8 cellular contexts compared by ENCODE assay signal in genomic region chr12:48816148-48816854, GRCh38. TPM values are rescaled to one million over a fixed set of nuclear protein-coding genes. Genes with fewer than 3 reads are reported as not detected.
DNase-seq lines count a peak whose midpoint lies in the region; ATAC-seq, FAIRE-seq and TF ChIP-seq lines count a peak whose summit lies in the region.

No MANE protein-coding gene starts in this region.

- H3K27me3 ChIP-seq in OCI-LY1 (ENCODE audit: insufficient read depth, low read length), result no peaks in the 10 kb centered on the region
- no peaks in the 10 kb centered on the region for H3K27me3 ChIP-seq in endothelial cell of umbilical vein (ENCODE audit: control insufficient read depth in 2 of 2, insufficient read depth in 2 of 2, low read length in 2 of 2)
- no peaks in the 10 kb centered on the region for H3K27me3 ChIP-seq in trophoblast cell (ENCODE audit: insufficient read depth, low read length)

- H4K12ac ChIP-seq in trophoblast cell (ENCODE audit: low read depth, low read length), result no peak overlapping the region

- peak overlapping the region; percentile 91; the same call in 1 of the 2 replicates for H3K4me2 ChIP-seq in OCI-LY1 (ENCODE audit: low read length)
- H3K4me2 ChIP-seq in endothelial cell of umbilical vein (ENCODE audit: insufficient read depth, low read length), result peak overlapping the region; percentile 68
- H3K4me2 ChIP-seq in trophoblast cell (ENCODE audit: low read length), result peak overlapping the region; percentile 80

- H3K9me2 ChIP-seq in OCI-LY1 (ENCODE audit: low read depth, low read length), result no peaks in the 10 kb centered on the region

- H2BK120ac ChIP-seq in trophoblast cell (ENCODE audit: insufficient read depth, low read length, poor library complexity), result no peak overlapping the region

- H3K27ac ChIP-seq in OCI-LY1 (ENCODE audit: low read depth, low read length, poor library complexity, severe bottlenecking), result no peak overlapping the region
- H3K27ac ChIP-seq in endothelial cell of umbilical vein (ENCODE audit: insufficient read depth, low read depth, low read length), result no peak overlapping the region
- no peak overlapping the region for H3K27ac ChIP-seq in trophoblast cell (ENCODE audit: low read depth, low read length)

- peaks cover 5% of the 10 kb centered on the region; the same call in 1 of the 2 replicates for H3F3A ChIP-seq in OCI-LY1 (ENCODE audit: insufficient read depth, low read length)

- H2BK12ac ChIP-seq in trophoblast cell (ENCODE audit: low read length), result no peak overlapping the region

- H3K4me3 ChIP-seq in OCI-LY1 (ENCODE audit: low read depth, low read length, poor library complexity, severe bottlenecking) (no peak overlapping the region), endothelial cell of umbilical vein (replicated peaks in 1 of 3; ENCODE audit: insufficient read depth in 1 of 3, low read depth in 1 of 3, low read length in 3 of 3) (peak overlapping the region in 1 of 3 experiments; percentile 50), trophoblast cell (ENCODE audit: low read depth, low read length) (no peak overlapping the region)

- TF ChIP-seq POLR2A in GM12891 (IDR thresholded peaks at IDR 0.05; ENCODE audit: low read depth, low read length) (no peak), endothelial cell of umbilical vein (IDR thresholded peaks at IDR 0.05; ENCODE audit: low read depth, low read length) (no peak)

- POLR2A ChIA-PET in endothelial cell of umbilical vein (lab: Charles Lee), result no interaction called here

- H3K36me3 ChIP-seq in OCI-LY1 (ENCODE audit: insufficient read depth, low read length) (no peaks in the 10 kb centered on the region), endothelial cell of umbilical vein (ENCODE audit: control insufficient read depth in 2 of 2, extremely low read depth in 1 of 2, insufficient read depth in 2 of 2, low read length in 2 of 2) (no peaks in the 10 kb centered on the region), trophoblast cell (ENCODE audit: control insufficient read depth in 1 of 2, insufficient read depth in 2 of 2, low read length in 2 of 2) (no peaks in the 10 kb centered on the region)

- no peak overlapping the region for H3K18ac ChIP-seq in trophoblast cell (ENCODE audit: low read length)

- H3K9me3 ChIP-seq in OCI-LY1 (ENCODE audit: low read length) (no peaks in the 10 kb centered on the region), endothelial cell of umbilical vein (replicated peaks; ENCODE audit: control insufficient read depth, insufficient read depth, low read length) (no peaks in the 10 kb centered on the region), trophoblast cell (ENCODE audit: insufficient read depth, low read depth, low read length) (peaks cover 2% of the 10 kb centered on the region)

- H3K4me1 ChIP-seq in OCI-LY1 (ENCODE audit: insufficient read depth, low read length, severe bottlenecking) (peaks cover 16% of the 10 kb centered on the region), endothelial cell of umbilical vein (ENCODE audit: control insufficient read depth, extremely low read depth, insufficient read depth, low read length) (peaks cover 20% of the 10 kb centered on the region), trophoblast cell (ENCODE audit: control insufficient read depth in 1 of 2, insufficient read depth in 2 of 2, low read length in 2 of 2) (peaks cover 19% of the 10 kb centered on the region in 2 experiments)

- H2BK5ac ChIP-seq in trophoblast cell (ENCODE audit: low read depth, low read length, poor library complexity), result no peak overlapping the region

- no peak overlapping the region for H2AK5ac ChIP-seq in trophoblast cell (ENCODE audit: low read length)

- H3K9ac ChIP-seq in OCI-LY1 (ENCODE audit: low read length) (no peak overlapping the region), endothelial cell of umbilical vein (replicated peaks; ENCODE audit: extremely low read depth, insufficient read depth, low read length) (no peak overlapping the region), trophoblast cell (ENCODE audit: low read length) (no peak overlapping the region)

- no peak overlapping the region for H2AFZ ChIP-seq in OCI-LY1 (ENCODE audit: low read length)
- H2AFZ ChIP-seq in endothelial cell of umbilical vein (ENCODE audit: low read depth, low read length), result no peak overlapping the region
- no peak overlapping the region for H2AFZ ChIP-seq in trophoblast cell (ENCODE audit: insufficient read depth, low read length, poor library complexity)

- TF ChIP-seq CTCF in OCI-LY1 (IDR thresholded peaks at IDR 0.05; ENCODE audit: low read length) (no peak), endothelial cell of umbilical vein (IDR thresholded peaks at IDR 0.05; ENCODE audit: extremely low read depth in 1 of 2, insufficient read depth in 1 of 2, low read depth in 1 of 2, low read length in 2 of 2) (no peak)

- peaks cover 33% of the 10 kb centered on the region for H3K79me1 ChIP-seq in trophoblast cell (ENCODE audit: low read length)

- WGBS in trophoblast cell (ENCODE audit: extremely low coverage, insufficient coverage, insufficient read length), result no CpG with 5 or more reads among the region's 3 CpGs

- no peak overlapping the region for H4K91ac ChIP-seq in trophoblast cell (ENCODE audit: low read depth, low read length)

- no peaks in the 10 kb centered on the region for H3K79me2 ChIP-seq in OCI-LY1 (ENCODE audit: insufficient read depth, low read length)
- H3K79me2 ChIP-seq in endothelial cell of umbilical vein (ENCODE audit: control insufficient read depth, insufficient read depth, low read length), result no peaks in the 10 kb centered on the region
- peaks cover 18% of the 10 kb centered on the region for H3K79me2 ChIP-seq in trophoblast cell (ENCODE audit: control insufficient read depth, insufficient read depth, low read length, poor library complexity)

- H3K9me1 ChIP-seq in endothelial cell of umbilical vein (replicated peaks; ENCODE audit: control insufficient read depth, extremely low read depth, insufficient read depth, low read length), result no peaks in the 10 kb centered on the region

- FAIRE-seq in GM12891 (lab: Jason Lieb, UNC), result peak; percentile 43
- FAIRE-seq in endothelial cell of umbilical vein (lab: Jason Lieb, UNC), result no peak

- no peak overlapping the region for H3K14ac ChIP-seq in trophoblast cell (ENCODE audit: low read length)

- dilution Hi-C loops in endothelial cell of umbilical vein (cut with MboI; ENCODE audit: extremely low pct_ligation_motif_present, low sequenced_read_pairs), result no loop called here

- CTCF ChIA-PET in endothelial cell of umbilical vein (lab: Charles Lee), result interaction anchor here (0.9 to 2.4 kb wide), 9 partner anchors 10 to 172 kb away, joined by 3 to 30 read pairs (median 5); no protein-coding TSS in a partner anchor

- H4K20me1 ChIP-seq in OCI-LY1 (ENCODE audit: insufficient read depth, low read length) (no peaks in the 10 kb centered on the region), endothelial cell of umbilical vein (replicated peaks; ENCODE audit: control insufficient read depth, extremely low read depth, insufficient read depth, low read length) (no peaks in the 10 kb centered on the region)

- ATAC-seq in GM19035 (IDR thresholded peaks at IDR 0.05; ENCODE audit: unreplicated experiment) (no peak), HG02973 (IDR thresholded peaks at IDR 0.05; ENCODE audit: unreplicated experiment) (no peak)

- no peak overlapping the region for H3K23ac ChIP-seq in trophoblast cell (ENCODE audit: low read length)

- no TSS peak for BruUV-seq in endothelial cell of umbilical vein (replicated peaks; lab: Mats Ljungman, UMichigan)

- H4K8ac ChIP-seq in trophoblast cell (ENCODE audit: low read depth, low read length), result no peak overlapping the region

- intact Hi-C loops in endothelial cell of umbilical vein (cut with micrococcal nuclease) (no loop called here), cardiac septum (cut with DNase I) (no loop called here)

- DNase-seq in GM12891 (ENCODE audit: insufficient read length, low spot score), result no peak
- DNase-seq in endothelial cell of umbilical vein (ENCODE audit: low read depth, low spot score), result no peak
- DNase-seq in trophoblast cell, result no peak
- no peak for DNase-seq in hypothalamus (lab: John Stamatoyannopoulos, UW)
- no peak for DNase-seq in cardiac septum (ENCODE audit: low spot score)

- no peak overlapping the region for H3K4ac ChIP-seq in trophoblast cell (ENCODE audit: low read depth, low read length)

RNA-seq across cellular contexts. Expression of gene CACNB3, which starts 2.0 kb away (rescaled TPM):
- 0.67 TPM for polyA plus RNA-seq in GM12891 (2012; ENCODE audit: low read depth, missing spikeins)
- 61.8 and 64.2 TPM in 2 replicates for total RNA-seq in endothelial cell of umbilical vein
- 37.4 and 46.1 TPM in 2 replicates for polyA plus RNA-seq in endothelial cell of umbilical vein
- polyA plus RNA-seq in endothelial cell of umbilical vein (2011; cell fraction: cytosol; rRNA removed), result 30.0 and 36.5 TPM in 2 replicates
- 156 and 189 TPM in 2 replicates for polyA plus RNA-seq in endothelial cell of umbilical vein (2011; cell fraction: nucleus; rRNA removed)
- polyA plus RNA-seq in endothelial cell of umbilical vein (2012), result 66.0 and 66.8 TPM in 2 replicates
- 37.7 and 48.5 TPM in 2 replicates for polyA minus RNA-seq in endothelial cell of umbilical vein
- 5.2 TPM for polyA minus RNA-seq in endothelial cell of umbilical vein (2011; cell fraction: cytosol; rRNA and poly(A)+ RNA removed)
- 32.0 and 33.8 TPM in 2 replicates for polyA minus RNA-seq in endothelial cell of umbilical vein (2011; cell fraction: nucleus; rRNA and poly(A)+ RNA removed)
- 36.8 and 42.6 TPM in 2 replicates for polyA plus RNA-seq in trophoblast cell (2013)
- 9.2 TPM for total RNA-seq in cardiac septum

RNA-seq across cellular contexts. Expression of gene ADCY6, which starts 27.4 kb away (rescaled TPM):
- polyA plus RNA-seq in GM12891 (2012; ENCODE audit: low read depth, missing spikeins), result 0.06 TPM
- total RNA-seq in endothelial cell of umbilical vein (43.3 and 46.2 TPM in 2 replicates), cardiac septum (195 TPM)
- 37.0 and 38.7 TPM in 2 replicates for polyA plus RNA-seq in endothelial cell of umbilical vein
- 21.6 and 23.9 TPM in 2 replicates for polyA plus RNA-seq in endothelial cell of umbilical vein (2011; cell fraction: cytosol; rRNA removed)
- polyA plus RNA-seq in endothelial cell of umbilical vein (2011; cell fraction: nucleus; rRNA removed), result 130 and 157 TPM in 2 replicates
- polyA plus RNA-seq in endothelial cell of umbilical vein (2012), result 24.1 and 39.1 TPM in 2 replicates
- polyA minus RNA-seq in endothelial cell of umbilical vein, result 68.8 and 77.8 TPM in 2 replicates
- 35.4 TPM for polyA minus RNA-seq in endothelial cell of umbilical vein (2011; cell fraction: cytosol; rRNA and poly(A)+ RNA removed)
- polyA minus RNA-seq in endothelial cell of umbilical vein (2011; cell fraction: nucleus; rRNA and poly(A)+ RNA removed), result 36.8 and 52.4 TPM in 2 replicates
- 20.9 and 22.1 TPM in 2 replicates for polyA plus RNA-seq in trophoblast cell (2013)

RNA-seq across cellular contexts. Expression of gene DDX23, which starts 35.7 kb away (rescaled TPM):
- polyA plus RNA-seq in GM12891 (2012; ENCODE audit: low read depth, missing spikeins), result 58.4 TPM
- total RNA-seq in endothelial cell of umbilical vein (101 and 107 TPM in 2 replicates), cardiac septum (33.3 TPM)
- polyA plus RNA-seq in endothelial cell of umbilical vein, result 47.4 and 56.0 TPM in 2 replicates
- polyA plus RNA-seq in endothelial cell of umbilical vein (2011; cell fraction: cytosol; rRNA removed), result 59.5 and 70.1 TPM in 2 replicates
- 228 and 250 TPM in 2 replicates for polyA plus RNA-seq in endothelial cell of umbilical vein (2011; cell fraction: nucleus; rRNA removed)
- polyA plus RNA-seq in endothelial cell of umbilical vein (2012), result 97.9 and 115 TPM in 2 replicates
- 81.5 and 115 TPM in 2 replicates for polyA minus RNA-seq in endothelial cell of umbilical vein
- polyA minus RNA-seq in endothelial cell of umbilical vein (2011; cell fraction: cytosol; rRNA and poly(A)+ RNA removed), result 37.9 TPM
- polyA minus RNA-seq in endothelial cell of umbilical vein (2011; cell fraction: nucleus; rRNA and poly(A)+ RNA removed), result 49.7 and 67.7 TPM in 2 replicates
- 67.7 and 72.6 TPM in 2 replicates for polyA plus RNA-seq in trophoblast cell (2013)

RNA-seq across cellular contexts. Expression of gene RND1, which starts 49.4 kb away (rescaled TPM):
- polyA plus RNA-seq in GM12891 (2012; ENCODE audit: low read depth, missing spikeins), result 4.0 TPM
- total RNA-seq in endothelial cell of umbilical vein (4.0 and 4.4 TPM in 2 replicates), cardiac septum (0.62 TPM)
- 5.2 and 9.9 TPM in 2 replicates for polyA plus RNA-seq in endothelial cell of umbilical vein
- 9.8 and 11.5 TPM in 2 replicates for polyA plus RNA-seq in endothelial cell of umbilical vein (2011; cell fraction: cytosol; rRNA removed)
- 34.0 and 46.2 TPM in 2 replicates for polyA plus RNA-seq in endothelial cell of umbilical vein (2011; cell fraction: nucleus; rRNA removed)
- 10.9 and 17.4 TPM in 2 replicates for polyA plus RNA-seq in endothelial cell of umbilical vein (2012)
- 9.4 and 16.2 TPM in 2 replicates for polyA minus RNA-seq in endothelial cell of umbilical vein
- not detected for polyA minus RNA-seq in endothelial cell of umbilical vein (2011; cell fraction: cytosol; rRNA and poly(A)+ RNA removed)
- 21.3 and 21.6 TPM in 2 replicates for polyA minus RNA-seq in endothelial cell of umbilical vein (2011; cell fraction: nucleus; rRNA and poly(A)+ RNA removed)
- 1.3 and 1.7 TPM in 2 replicates for polyA plus RNA-seq in trophoblast cell (2013)
